9 cellular contexts compared by ENCODE assay signal in the genomic region with DNA sequence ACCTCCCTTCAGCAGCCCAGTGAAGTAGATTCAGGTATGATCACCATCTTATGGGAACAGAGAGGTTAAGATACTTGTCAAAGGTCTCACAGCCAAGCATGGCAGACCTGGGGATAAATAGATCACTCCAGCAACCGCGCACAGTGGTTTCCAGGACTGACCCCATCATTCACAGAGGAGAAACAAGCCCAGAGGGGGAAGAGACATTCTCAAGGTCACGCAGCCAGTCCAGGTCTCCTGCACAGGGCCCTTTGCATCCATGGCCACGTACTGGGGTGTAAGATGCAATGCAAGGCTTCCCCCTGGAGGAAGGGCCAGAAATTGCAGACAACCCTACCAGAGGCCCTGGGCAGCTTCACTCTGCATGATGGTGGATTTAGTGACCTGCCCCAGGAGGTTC. TPM values are rescaled to one million over a fixed set of nuclear protein-coding genes. Genes with fewer than 3 reads are reported as not detected.
DNase-seq lines count a peak whose midpoint lies in the region; ATAC-seq and TF ChIP-seq lines count a peak whose summit lies in the region.
"Had no signal": no experiment of that assay in that cellular context is flagged by ENCODE, and none has a peak within 500 bp of the region (broad histone marks: within the 10 kb centered on the region; RNA-seq: fewer than 3 reads in every experiment).

No MANE protein-coding gene starts in this region.

- peaks cover 4% of the 10 kb centered on the region for H3K27me3 ChIP-seq in foreskin keratinocyte

- intact Hi-C loops in sciatic nerve (cut with DNase I) = no loop called here

- no peaks in the 10 kb centered on the region for H3K4me1 ChIP-seq in foreskin keratinocyte

- H3K27ac ChIP-seq in foreskin keratinocyte = no peak overlapping the region

- TF ChIP-seq CTCF in AG09319 (IDR thresholded peaks at IDR 0.05; ENCODE audit: low read depth, low read length) (peak; percentile 14), foreskin keratinocyte (conservative IDR thresholded peaks at IDR 0.05) (peak; percentile 66)

- ATAC-seq in GM18867 (IDR thresholded peaks at IDR 0.05; ENCODE audit: unreplicated experiment) (peak; percentile 49), foreskin keratinocyte (peak; percentile 8), HG02763 (IDR thresholded peaks at IDR 0.05; ENCODE audit: unreplicated experiment) (no peak), sciatic nerve (no peak), HG02610 (IDR thresholded peaks at IDR 0.05; ENCODE audit: unreplicated experiment) (no peak)

- no peak for DNase-seq in AG09319 (ENCODE audit: extremely low read depth, low read depth)
- DNase-seq in SW480 (ENCODE audit: low spot score) = peak; percentile 23
- DNase-seq in foreskin keratinocyte = peak in 1 of 2 donors; percentile 21
- no peak for DNase-seq in NCI-H1436 (lab: John Stamatoyannopoulos, UW)
- no peak for DNase-seq in sciatic nerve (ENCODE audit: low spot score)

RNA-seq across cellular contexts. Expression of a gene that starts 19.9 kb away (rescaled TPM):
- not detected in 2 replicates for total RNA-seq in foreskin keratinocyte
- polyA plus RNA-seq in foreskin keratinocyte = not detected in 2 replicates
- not detected for total RNA-seq in sciatic nerve
- total RNA-seq: astrocyte had no signal

RNA-seq across cellular contexts. Expression of a gene that starts 40.1 kb away (rescaled TPM):
- total RNA-seq in foreskin keratinocyte (6.7 and 7.5 TPM in 2 replicates), sciatic nerve (11.0 TPM)
- 3.0 and 3.8 TPM in 2 replicates for polyA plus RNA-seq in foreskin keratinocyte

Comparison
In these comparisons a context has a peak if more than half of its experiments do, and no peak if none do; other contexts are left out.
1. ATAC-seq: peak in GM18867 (single experiment) and foreskin keratinocyte (single experiment); none in HG02763 (single experiment), sciatic nerve (single experiment) and HG02610 (single experiment).